ENCODE assay signal across 15 cellular contexts in genomic region chr11:10898003-10898762, GRCh38. TPM values are rescaled to one million over a fixed set of nuclear protein-coding genes. Genes with fewer than 3 reads are reported as not detected.
A peak's percentile ranks its signal among the peaks of the same experiment; 100 is the strongest.
DNase-seq lines count a peak whose midpoint lies in the region; ATAC-seq and TF ChIP-seq lines count a peak whose summit lies in the region.
"Had no signal": no experiment of that assay in that cellular context is flagged by ENCODE, and none has a peak within 500 bp of the region (broad histone marks: within the 10 kb centered on the region; RNA-seq: fewer than 3 reads in every experiment).

No MANE protein-coding gene starts in this region.

- H3K9me3 Mint-ChIP-seq in activated T-helper 2 cell treated with anti-CD3 and anti-CD28 coated beads, Interferon-gamma antibody, Interleukin-2, Interleukin-4, amounts not matched to agents 10 μg/mL and 5 μg/mL and 100 μg/mL, durations not matched to agents 14 hours and 24 hours and 36 hours = no peaks in the 10 kb centered on the region
- H3K9me3 Mint-ChIP-seq in stimulated activated naive CD8-positive, alpha-beta T cell treated with anti-CD3 and anti-CD28 coated beads, Interleukin-15, amount 100 ng/mL, for 72 hours = no peaks in the 10 kb centered on the region
- no peaks in the 10 kb centered on the region for H3K9me3 Mint-ChIP-seq in natural killer cell treated with Interleukin-12 subunit alpha and Interleukin-12 subunit beta and Interleukin-15 and Interleukin-18, amount 100 ng/mL, for 72 hours
- H3K9me3 Mint-ChIP-seq: neural crest cell had no signal

- H3K4me3 Mint-ChIP-seq in activated T-helper 2 cell treated with anti-CD3 and anti-CD28 coated beads, Interferon-gamma antibody, Interleukin-2, Interleukin-4, amounts not matched to agents 10 μg/mL and 5 μg/mL and 100 μg/mL, durations not matched to agents 14 hours and 24 hours and 36 hours (ENCODE audit: low read depth) = no peak overlapping the region
- H3K4me3 Mint-ChIP-seq in stimulated activated naive CD8-positive, alpha-beta T cell treated with anti-CD3 and anti-CD28 coated beads, Interleukin-15, amount 100 ng/mL, for 72 hours = no peak overlapping the region
- no peak overlapping the region for H3K4me3 Mint-ChIP-seq in natural killer cell treated with Interleukin-12 subunit alpha and Interleukin-12 subunit beta and Interleukin-15 and Interleukin-18, amount 100 ng/mL, for 72 hours
- H3K4me3 Mint-ChIP-seq: neural crest cell had no signal

- H3K4me1 ChIP-seq in IMR-90 (ENCODE audit: control insufficient read depth, insufficient read depth, low read length) = peaks cover 37% of the 10 kb centered on the region
- peaks cover 21 to 44% of the 10 kb centered on the region in 2 donors for H3K4me1 ChIP-seq in left lung

- H3K27ac Mint-ChIP-seq in activated T-helper 2 cell treated with anti-CD3 and anti-CD28 coated beads, Interferon-gamma antibody, Interleukin-2, Interleukin-4, amounts not matched to agents 10 μg/mL and 5 μg/mL and 100 μg/mL, durations not matched to agents 14 hours and 24 hours and 36 hours = peak overlapping the region; percentile 53
- H3K27ac Mint-ChIP-seq in stimulated activated naive CD8-positive, alpha-beta T cell treated with anti-CD3 and anti-CD28 coated beads, Interleukin-15, amount 100 ng/mL, for 72 hours = peak overlapping the region; percentile 72 to 85
- H3K27ac Mint-ChIP-seq in natural killer cell treated with Interleukin-12 subunit alpha and Interleukin-12 subunit beta and Interleukin-15 and Interleukin-18, amount 100 ng/mL, for 72 hours = peak overlapping the region in 1 of 2 donors; percentile 61

- peaks cover 0 to 33% of the 10 kb centered on the region in 2 experiments; a peak in 2 of 4 replicates for H3K79me1 ChIP-seq in IMR-90 (ENCODE audit: low read depth in 1 of 2, low read length in 2 of 2)

- peak overlapping the region; percentile 89 for H3K56ac ChIP-seq in IMR-90 (ENCODE audit: extremely low read depth, insufficient read depth, low read length)

- peak overlapping the region; percentile 99 for H2BK5ac ChIP-seq in IMR-90 (ENCODE audit: low read depth, low read length, poor library complexity, severe bottlenecking)

- BruUV-seq in IMR-90 (replicated peaks; lab: Mats Ljungman, UMichigan) = no TSS peak

- peak overlapping the region; percentile 99 for H2AK5ac ChIP-seq in IMR-90 (ENCODE audit: low read depth, low read length)

- H4K91ac ChIP-seq in IMR-90 (ENCODE audit: insufficient read depth, low read depth, low read length) = peak overlapping the region; percentile 92

- POLR2A ChIA-PET in IMR-90 (lab: Charles Lee; ENCODE audit: unreplicated experiment) = interaction anchor here (0.6 kb wide), 1 partner anchor 10 kb away, joined by 3 read pairs; no protein-coding TSS in a partner anchor

- H3K27me3 ChIP-seq in IMR-90 (ENCODE audit: control insufficient read depth, insufficient read depth, low read length) (no peaks in the 10 kb centered on the region), left lung (no peaks in the 10 kb centered on the region)

- TF ChIP-seq RAD21 in IMR-90 (IDR thresholded peaks at IDR 0.05; ENCODE audit: low read length) = no peak

- H2BK120ac ChIP-seq in IMR-90 (ENCODE audit: low read depth, low read length) = peak overlapping the region; percentile 91

- H4K20me1 ChIP-seq in IMR-90 (ENCODE audit: insufficient read depth, low read length) = peaks cover 6% of the 10 kb centered on the region; the same call in 1 of the 2 replicates

- peaks cover 33% of the 10 kb centered on the region for H3K9me1 ChIP-seq in IMR-90 (ENCODE audit: insufficient read depth, low read length)

- peak overlapping the region; percentile 98 for H3K4ac ChIP-seq in IMR-90 (ENCODE audit: low read depth, low read length)

- H2AFZ ChIP-seq in IMR-90 (replicated peaks; ENCODE audit: low read length, poor library complexity) = peak overlapping the region; percentile 83

- H2BK20ac ChIP-seq in IMR-90 (ENCODE audit: low read depth, low read length) = peak overlapping the region; percentile 65

- H3K9ac ChIP-seq in IMR-90 (ENCODE audit: low read depth, low read length) = peak overlapping the region; percentile 70; the same call in 1 of the 2 replicates

- peak overlapping the region; percentile 92 for H3K27ac ChIP-seq in IMR-90 (ENCODE audit: insufficient read depth, low read length)
- H3K27ac ChIP-seq in left lung = peak overlapping the region; percentile 87 to 90

- no peak overlapping the region for H3K4me2 ChIP-seq in IMR-90 (ENCODE audit: low read depth, low read length)

- dilution Hi-C loops in IMR-90 (cut with HindIII; ENCODE audit: low sequenced_read_pairs, unreplicated experiment) = no loop called here

- peak overlapping the region; percentile 36 for H3K23ac ChIP-seq in IMR-90 (ENCODE audit: low read depth, low read length)

- peak overlapping the region; percentile 97 for H3K14ac ChIP-seq in IMR-90 (replicated peaks; ENCODE audit: low read depth, low read length)

- TF ChIP-seq CTCF in IMR-90 (conservative IDR thresholded peaks at IDR 0.05; ENCODE audit: low read depth, low read length) (no peak), left lung (IDR thresholded peaks at IDR 0.05) (no peak)

- in situ Hi-C loops in IMR-90 (cut with MboI; ENCODE audit: low sequenced_read_pairs) = no loop called here

- peak overlapping the region; percentile 82 to 99 for H4K8ac ChIP-seq in IMR-90 (ENCODE audit: low read depth in 2 of 2, low read length in 2 of 2)

- peak overlapping the region; percentile 93 for H2AK9ac ChIP-seq in IMR-90 (replicated peaks; ENCODE audit: low read depth, low read length, poor library complexity)

- peaks cover 22% of the 10 kb centered on the region for H3K4me1 Mint-ChIP-seq in activated T-helper 2 cell treated with anti-CD3 and anti-CD28 coated beads, Interferon-gamma antibody, Interleukin-2, Interleukin-4, amounts not matched to agents 10 μg/mL and 5 μg/mL and 100 μg/mL, durations not matched to agents 14 hours and 24 hours and 36 hours (ENCODE audit: low read depth)
- peaks cover 33% of the 10 kb centered on the region for H3K4me1 Mint-ChIP-seq in stimulated activated naive CD8-positive, alpha-beta T cell treated with anti-CD3 and anti-CD28 coated beads, Interleukin-15, amount 100 ng/mL, for 72 hours
- peaks cover 0 to 11% of the 10 kb centered on the region in 2 donors for H3K4me1 Mint-ChIP-seq in natural killer cell treated with Interleukin-12 subunit alpha and Interleukin-12 subunit beta and Interleukin-15 and Interleukin-18, amount 100 ng/mL, for 72 hours (ENCODE audit: low read depth in 2 of 2)

- no peaks in the 10 kb centered on the region for H3K36me3 ChIP-seq in IMR-90 (ENCODE audit: control insufficient read depth, insufficient read depth, low read length)
- no peaks in the 10 kb centered on the region for H3K36me3 ChIP-seq in left lung

- WGBS in IMR-90 (ENCODE audit: extremely low coverage in 2 of 2, insufficient read length in 1 of 2), 2 experiments = no CpG with 5 or more reads among the region's 5 CpGs

- H3K4me3 ChIP-seq in IMR-90 (ENCODE audit: insufficient read depth, low read depth, low read length) = no peak overlapping the region
- no peak overlapping the region for H3K4me3 ChIP-seq in left lung

- intact Hi-C loops in IMR-90 (cut with micrococcal nuclease) = no loop called here
- intact Hi-C loops in activated T-helper 2 cell treated with anti-CD3 and anti-CD28 coated beads, Interferon-gamma antibody, Interleukin-2, Interleukin-4, amounts not matched to agents 10 μg/mL and 5 μg/mL and 100 μg/mL, durations not matched to agents 14 hours and 24 hours and 36 hours (cut with micrococcal nuclease) = no loop called here
- intact Hi-C loops in left lung (cut with DNase I) = no loop called here

- peak overlapping the region; percentile 62 for H4K5ac ChIP-seq in IMR-90 (ENCODE audit: low read depth, low read length)

- no peak for TF ChIP-seq POLR2A in IMR-90 (IDR thresholded peaks at IDR 0.05; ENCODE audit: low read depth, low read length)

- CTCF ChIA-PET in IMR-90 (lab: Yijun Ruan, JAX) = interaction anchor here (1.0 kb wide), 1 partner anchor 19 kb away, joined by 4 read pairs; no protein-coding TSS in a partner anchor

- no peaks in the 10 kb centered on the region for H3K27me3 Mint-ChIP-seq in activated T-helper 2 cell treated with anti-CD3 and anti-CD28 coated beads, Interferon-gamma antibody, Interleukin-2, Interleukin-4, amounts not matched to agents 10 μg/mL and 5 μg/mL and 100 μg/mL, durations not matched to agents 14 hours and 24 hours and 36 hours (ENCODE audit: low read depth)
- H3K27me3 Mint-ChIP-seq in stimulated activated naive CD8-positive, alpha-beta T cell treated with anti-CD3 and anti-CD28 coated beads, Interleukin-15, amount 100 ng/mL, for 72 hours = no peaks in the 10 kb centered on the region
- H3K27me3 Mint-ChIP-seq in natural killer cell treated with Interleukin-12 subunit alpha and Interleukin-12 subunit beta and Interleukin-15 and Interleukin-18, amount 100 ng/mL, for 72 hours = peaks cover 4 to 13% of the 10 kb centered on the region in 2 donors

- no peak for ATAC-seq in IMR-90 (ENCODE audit: low read depth)
- no peak for ATAC-seq in left lung
- no peak for ATAC-seq in stimulated activated naive CD8-positive, alpha-beta T cell treated with anti-CD3 and anti-CD28 coated beads, Interleukin-15, amount 100 ng/mL, for 72 hours
- ATAC-seq in GM21717 (IDR thresholded peaks at IDR 0.05; ENCODE audit: unreplicated experiment) = no peak
- ATAC-seq in natural killer cell treated with Interleukin-12 subunit alpha and Interleukin-12 subunit beta and Interleukin-15 and Interleukin-18, amount 100 ng/mL, for 72 hours = no peak

- H3K18ac ChIP-seq in IMR-90 (ENCODE audit: low read depth, low read length) = peak overlapping the region; percentile 75

- no peaks in the 10 kb centered on the region for H3K36me3 Mint-ChIP-seq in activated T-helper 2 cell treated with anti-CD3 and anti-CD28 coated beads, Interferon-gamma antibody, Interleukin-2, Interleukin-4, amounts not matched to agents 10 μg/mL and 5 μg/mL and 100 μg/mL, durations not matched to agents 14 hours and 24 hours and 36 hours (ENCODE audit: low read depth)
- H3K36me3 Mint-ChIP-seq in natural killer cell treated with Interleukin-12 subunit alpha and Interleukin-12 subunit beta and Interleukin-15 and Interleukin-18, amount 100 ng/mL, for 72 hours = no peaks in the 10 kb centered on the region

- peak overlapping the region; percentile 87; the same call in 2 of the 3 replicates for H2BK15ac ChIP-seq in IMR-90 (ENCODE audit: low read depth, low read length)

- no peaks in the 10 kb centered on the region for H3K9me3 ChIP-seq in IMR-90 (ENCODE audit: control insufficient read depth, insufficient read depth, low read length)
- no peaks in the 10 kb centered on the region for H3K9me3 ChIP-seq in left lung

- no peak for DNase-seq in IMR-90
- DNase-seq in activated T-helper 2 cell treated with anti-CD3 and anti-CD28 coated beads, Interferon-gamma antibody, Interleukin-2, Interleukin-4, amounts not matched to agents 10 μg/mL and 5 μg/mL and 100 μg/mL, durations not matched to agents 14 hours and 24 hours and 36 hours (ENCODE audit: low spot score) = no peak
- no peak for DNase-seq in left lung
- no peak for DNase-seq in stimulated activated naive CD8-positive, alpha-beta T cell treated with anti-CD3 and anti-CD28 coated beads, Interleukin-15, amount 100 ng/mL, for 72 hours
- DNase-seq in SHP77 treated with DMSO at 0.1 percent for 48 hours (lab: John Stamatoyannopoulos, UW) = no peak
- no peak for DNase-seq in natural killer cell treated with Interleukin-12 subunit alpha and Interleukin-12 subunit beta and Interleukin-15 and Interleukin-18, amount 100 ng/mL, for 72 hours (ENCODE audit: low spot score)
- DNase-seq: activated CD8-positive, alpha-beta memory T cell treated with anti-CD3 and anti-CD28 coated beads, Interleukin-2, amount 50 U/mL, for 48 hours; caudate nucleus; DND-41; Karpas-422; NCI-H345; stimulated activated CD4-positive, alpha-beta T cell treated with anti-CD3 and anti-CD28 coated beads, Interleukin-4, amount 100 ng/mL, for 1 hour; T-helper 2 cell had no signal

RNA-seq across cellular contexts. Expression of gene ZBED5, which starts 40.3 kb away (rescaled TPM):
- total RNA-seq in IMR-90 (2012; rRNA removed) = 30.8 and 35.6 TPM in 2 replicates
- polyA plus RNA-seq in IMR-90 (2012; rRNA removed) = 26.1 and 28.2 TPM in 2 replicates
- 2.9 and 6.5 TPM in 2 replicates for polyA plus RNA-seq in IMR-90 (2012; cell fraction: cytosol; rRNA removed)
- 9.6 and 84.5 TPM in 2 replicates for polyA plus RNA-seq in IMR-90 (2012; cell fraction: nucleus; rRNA removed; ENCODE audit: low replicate concordance)
- 39.2 and 40.3 TPM in 2 replicates for total RNA-seq in activated T-helper 2 cell treated with anti-CD3 and anti-CD28 coated beads, Interferon-gamma antibody, Interleukin-2, Interleukin-4, amounts not matched to agents 10 μg/mL and 5 μg/mL and 100 μg/mL, durations not matched to agents 14 hours and 24 hours and 36 hours
- total RNA-seq in left lung = 10 to 100 TPM; 37.4 to 41.5 TPM
- 10 to 100 TPM; 34.5 to 37.1 TPM for total RNA-seq in natural killer cell treated with Interleukin-12 subunit alpha and Interleukin-12 subunit beta and Interleukin-15 and Interleukin-18, amount 100 ng/mL, for 72 hours
